ENCODE assay signal across 16 cellular contexts in the genomic region with DNA sequence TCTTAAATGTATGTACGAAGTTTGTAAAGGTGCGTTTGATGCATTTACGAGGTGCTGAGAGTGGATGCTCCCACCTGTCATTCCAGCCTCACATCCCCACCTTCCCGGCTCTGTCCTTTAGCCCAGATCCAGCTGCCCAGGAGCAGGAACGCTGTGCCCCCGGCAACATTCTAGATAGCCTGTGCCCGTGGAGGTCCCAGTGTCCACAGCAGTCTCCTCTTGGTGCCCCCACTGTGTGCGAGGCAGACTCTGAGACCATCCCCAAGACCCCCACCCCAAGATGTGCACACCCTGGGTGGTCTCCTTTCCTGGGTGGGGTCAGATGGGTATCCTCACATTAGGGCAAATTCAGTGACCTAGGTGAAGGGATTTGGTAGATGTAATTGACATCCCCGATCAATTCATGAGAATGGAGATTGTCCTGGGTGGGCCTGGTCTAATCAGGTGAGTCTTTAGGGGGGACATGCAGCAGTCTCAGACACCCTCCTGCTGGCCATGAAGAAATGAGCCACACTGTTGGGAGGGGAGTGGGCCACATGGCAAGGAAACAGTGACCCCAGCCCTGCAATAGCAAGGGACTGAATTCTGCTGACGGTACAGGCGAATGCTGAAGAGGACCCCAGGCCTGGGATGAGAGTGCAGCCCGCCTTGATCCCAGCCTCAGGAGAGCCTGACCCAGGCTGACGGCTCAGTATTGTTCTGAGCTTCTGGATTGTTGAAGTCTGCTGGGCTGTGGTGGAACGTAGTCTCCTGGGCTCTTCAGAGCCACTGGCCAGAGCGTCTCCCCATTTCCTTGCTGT.
DNase-seq lines count a peak whose midpoint lies in the region; ATAC-seq, FAIRE-seq and TF ChIP-seq lines count a peak whose summit lies in the region.
"Had no signal": no experiment of that assay in that cellular context is flagged by ENCODE, and none has a peak within 500 bp of the region (broad histone marks: within the 10 kb centered on the region; RNA-seq: fewer than 3 reads in every experiment).

No MANE protein-coding gene starts in this region.

- no peak for ATAC-seq in HepG2
- ATAC-seq in right lobe of liver: no peak
- ATAC-seq in GM21447 (IDR thresholded peaks at IDR 0.05; ENCODE audit: unreplicated experiment): no peak

- 86% methylated on average over 10 of the region's 15 CpGs for WGBS in HepG2 (ENCODE audit: low lambda C conversion rate)
- 88% methylated on average over 8 of the region's 15 CpGs for WGBS in right lobe of liver (ENCODE audit: insufficient coverage, low coverage, low lambda C conversion rate, missing lambda C conversion rate)
- WGBS in H1 (ENCODE audit: extremely low coverage in 1 of 2, insufficient coverage in 1 of 2, insufficient read length in 1 of 2, insufficient replicate concordance in 2 of 2, low coverage in 1 of 2, low lambda C conversion rate in 2 of 2, missing lambda C conversion rate in 1 of 2), 2 experiments: 85% methylated on average over 15 of the region's 15 CpGs; no CpG with 5 or more reads in 1 of the 2 experiments
- 100% methylated on average over 3 of the region's 15 CpGs; no CpG with 5 or more reads in 1 of the 2 donors for WGBS in neuronal stem cell (ENCODE audit: extremely low coverage in 2 of 2, insufficient read length in 2 of 2, insufficient replicate concordance in 1 of 2), 2 donors

- CTCF ChIA-PET in HepG2 (lab: Yijun Ruan, JAX; ENCODE audit: low intra/inter-chr PET ratio, low total read pairs): no interaction called here
- CTCF ChIA-PET in H1 (lab: Charles Lee; ENCODE audit: partially characterized antibody): interaction anchor here (1.0 to 2.8 kb wide), 4 partner anchors 9 to 307 kb away, joined by 3 to 9 read pairs (median 4); no protein-coding TSS in a partner anchor

- FAIRE-seq in HepG2 (lab: Jason Lieb, UNC): no peak
- no peak for FAIRE-seq in H1 (lab: Jason Lieb, UNC)
- FAIRE-seq: HTR-8/SVneo had no signal

- no peaks in the 10 kb centered on the region for H3K9me3 ChIP-seq in HepG2 (ENCODE audit: low read length)
- no peaks in the 10 kb centered on the region for H3K9me3 ChIP-seq in right lobe of liver
- H3K9me3 ChIP-seq in H1 (ENCODE audit: insufficient read depth in 2 of 2, low read depth in 1 of 2, low read length in 1 of 2): no peaks in the 10 kb centered on the region
- no peaks in the 10 kb centered on the region for H3K9me3 ChIP-seq in neuronal stem cell (replicated peaks in 1 of 2; ENCODE audit: control insufficient read depth in 2 of 2, insufficient read depth in 1 of 2, low read depth in 1 of 2, low read length in 2 of 2)
- no peaks in the 10 kb centered on the region for H3K9me3 ChIP-seq in SJCRH30 (replicated peaks)
- H3K9me3 ChIP-seq: Caco-2 had no signal

- H3K9ac ChIP-seq in HepG2 (ENCODE audit: insufficient read depth, low read depth, low read length): no peak overlapping the region
- no peak overlapping the region for H3K9ac ChIP-seq in H1 (replicated peaks in 1 of 4; ENCODE audit: extremely low read depth in 1 of 4, low read depth in 3 of 4, low read length in 3 of 4)
- no peak overlapping the region for H3K9ac ChIP-seq in neuronal stem cell (ENCODE audit: low read depth, low read length, poor library complexity)
- H3K9ac ChIP-seq: BLaER1 had no signal

- in situ Hi-C loops in HepG2 (cut with HindIII; ENCODE audit: extremely low pct_ligation_motif_present, low pct_unique_long_range_greater_than_20kb) (no loop called here), GM13977 (cut with MboI; ENCODE audit: low pct_unique_long_range_greater_than_20kb, low sequenced_read_pairs, unreplicated experiment) (no loop called here)

- H3K79me2 ChIP-seq in HepG2 (ENCODE audit: insufficient read depth, low read length): no peaks in the 10 kb centered on the region
- no peaks in the 10 kb centered on the region for H3K79me2 ChIP-seq in H1 (ENCODE audit: control insufficient read depth in 1 of 2, insufficient read depth in 2 of 2, low read length in 2 of 2)

- POLR2A ChIA-PET in HepG2 (lab: Yijun Ruan, JAX): no interaction called here
- POLR2A ChIA-PET in H1 (lab: Charles Lee; ENCODE audit: partially characterized antibody): no interaction called here

- intact Hi-C loops in HepG2 (cut with micrococcal nuclease; ENCODE audit: unreplicated experiment) (no loop called here), right lobe of liver (cut with DNase I) (no loop called here)

- no peaks in the 10 kb centered on the region for H3K23me2 ChIP-seq in H1 (ENCODE audit: low read depth, low read length)

- H4K91ac ChIP-seq in H1 (replicated peaks; ENCODE audit: insufficient read length, low read length): no peak overlapping the region
- no peak overlapping the region for H4K91ac ChIP-seq in neuronal stem cell (ENCODE audit: low read depth, low read length, poor library complexity)

- no peak for TF ChIP-seq RAD21 in HepG2 (CRISPR knock-in tag; IDR thresholded peaks at IDR 0.05)
- peak; percentile 30 to 51; a peak in 3 of 4 replicates for TF ChIP-seq RAD21 in H1 (IDR thresholded peaks at IDR 0.05 in 1 of 2, conservative IDR thresholded peaks at IDR 0.05 in 1 of 2; ENCODE audit: low read depth in 2 of 2, low read length in 2 of 2)

- H3K4me2 ChIP-seq in HepG2 (ENCODE audit: low read depth, low read length) (no peak overlapping the region), H1 (ENCODE audit: insufficient read depth in 1 of 2, low read depth in 2 of 2, low read length in 2 of 2) (no peak overlapping the region), neuronal stem cell (ENCODE audit: insufficient read depth, low read length, poor library complexity, severe bottlenecking) (no peak overlapping the region)
- H3K4me2 ChIP-seq: BLaER1 had no signal

- H3K4me3 ChIP-seq in HepG2 (replicated peaks in 1 of 3; ENCODE audit: insufficient read depth in 1 of 3, low read depth in 2 of 3, low read length in 3 of 3) (no peak overlapping the region), right lobe of liver (no peak overlapping the region), H1 (ENCODE audit: extremely low read depth in 1 of 4, insufficient read depth in 2 of 4, low read depth in 3 of 4, low read length in 4 of 4) (no peak overlapping the region), neuronal stem cell (ENCODE audit: low read length in 2 of 2) (no peak overlapping the region), SJCRH30 (no peak overlapping the region)
- H3K4me3 ChIP-seq: BLaER1 had no signal

- H3K4ac ChIP-seq in H1 (replicated peaks; ENCODE audit: insufficient read length, low read depth, low read length) (no peak overlapping the region), neuronal stem cell (ENCODE audit: low read length) (no peak overlapping the region)

- H3K14ac ChIP-seq in H1 (ENCODE audit: insufficient read length) (no peak overlapping the region), neuronal stem cell (ENCODE audit: low read length) (no peak overlapping the region)

- H2BK20ac ChIP-seq in H1 (ENCODE audit: low read length): no peak overlapping the region

- H4K5ac ChIP-seq in H1 (ENCODE audit: insufficient read length, low read depth, low read length): no peak overlapping the region

- TF ChIP-seq CTCF in HepG2 (CRISPR knock-in tag; IDR thresholded peaks at IDR 0.05) (no peak), right lobe of liver (IDR thresholded peaks at IDR 0.05) (no peak), H1 (IDR thresholded peaks at IDR 0.05; ENCODE audit: control extremely low read depth in 1 of 3, insufficient read depth in 1 of 3, low read depth in 1 of 3, low read length in 3 of 3) (peak in 2 of 3 experiments; percentile 4 to 12; a peak in 2 of 4 replicates), GM13977 (IDR thresholded peaks at IDR 0.05; ENCODE audit: extremely low read depth, insufficient read depth, missing control alignments) (no peak)

- BruUV-seq in HepG2 (replicated peaks; lab: Mats Ljungman, UMichigan): no TSS peak

- TF ChIP-seq POLR2A in HepG2 (IDR thresholded peaks at IDR 0.05; ENCODE audit: insufficient read depth in 1 of 2, low read depth in 2 of 2, low read length in 2 of 2) (no peak), right lobe of liver (IDR thresholded peaks at IDR 0.05) (no peak), H1 (IDR thresholded peaks at IDR 0.05; ENCODE audit: control extremely low read depth in 1 of 2, low read depth in 2 of 2, low read length in 2 of 2) (no peak)

- no peak overlapping the region for H2BK12ac ChIP-seq in H1 (ENCODE audit: low read depth, low read length)
- no peak overlapping the region for H2BK12ac ChIP-seq in neuronal stem cell (ENCODE audit: low read length)

- DNase-seq in HepG2 (ENCODE audit: low spot score) (no peak), right lobe of liver (no peak), H1 (ENCODE audit: low read depth in 1 of 2, low spot score in 2 of 2) (no peak), neuronal stem cell (ENCODE audit: low spot score) (no peak), GM13977 (ENCODE audit: low spot score) (no peak), SJCRH30 (no peak)
- DNase-seq in activated CD4-positive, alpha-beta T cell treated with anti-CD3 and anti-CD28 coated beads, Interleukin-2, amount 50 U/mL, for 1 hour: no peak
- DNase-seq: 8988T; AML-193; Caco-2; CD8-positive, alpha-beta memory T cell; GF-D8; H7 had no signal

- H3K79me1 ChIP-seq in H1 (ENCODE audit: low read depth, low read length) (no peaks in the 10 kb centered on the region), neuronal stem cell (ENCODE audit: low read depth, low read length) (no peaks in the 10 kb centered on the region)

- H4K8ac ChIP-seq in H1 (ENCODE audit: extremely low read depth, insufficient read depth, low read length): peak overlapping the region; percentile 57; the same call in 1 of the 2 replicates
- no peak overlapping the region for H4K8ac ChIP-seq in neuronal stem cell (ENCODE audit: low read depth, low read length)

- no peak overlapping the region for H2AFZ ChIP-seq in HepG2 (ENCODE audit: low read length)
- H2AFZ ChIP-seq in H1 (ENCODE audit: low read length): no peak overlapping the region
- H2AFZ ChIP-seq in neuronal stem cell (ENCODE audit: low read length): no peak overlapping the region

- H3K36me3 ChIP-seq in HepG2 (replicated peaks in 1 of 2; ENCODE audit: control insufficient read depth in 1 of 2, insufficient read depth in 2 of 2, low read length in 2 of 2) (no peaks in the 10 kb centered on the region; a peak in 1 of 5 replicates), right lobe of liver (no peaks in the 10 kb centered on the region), H1 (ENCODE audit: control insufficient read depth in 2 of 4, insufficient read depth in 4 of 4, low read length in 3 of 4) (no peaks in the 10 kb centered on the region), neuronal stem cell (replicated peaks in 1 of 2; ENCODE audit: control insufficient read depth in 2 of 2, insufficient read depth in 2 of 2, low read length in 2 of 2) (no peaks in the 10 kb centered on the region), SJCRH30 (no peaks in the 10 kb centered on the region)

- H3K27me3 ChIP-seq in HepG2 (ENCODE audit: control insufficient read depth in 1 of 2, insufficient read depth in 2 of 2, low read length in 2 of 2) (no peaks in the 10 kb centered on the region), right lobe of liver (no peaks in the 10 kb centered on the region), H1 (replicated peaks in 1 of 4; ENCODE audit: control insufficient read depth in 3 of 4, extremely low read depth in 1 of 4, insufficient read depth in 3 of 4, low read length in 3 of 4) (0 out of 7 replicates have a peak, but pooled peaks cover 0 to 2% (median 0%) of the 10 kb centered on the region in 4 experiments), neuronal stem cell (ENCODE audit: control insufficient read depth in 3 of 3, insufficient read depth in 3 of 3, low read depth in 1 of 3, low read length in 3 of 3) (no peaks in the 10 kb centered on the region), SJCRH30 (no peaks in the 10 kb centered on the region)
- H3K27me3 ChIP-seq: BLaER1 had no signal

- H3K27ac ChIP-seq in HepG2 (ENCODE audit: extremely low read length, insufficient read depth, low read length) (no peak overlapping the region), right lobe of liver (no peak overlapping the region), H1 (ENCODE audit: low read depth, low read length) (no peak overlapping the region), neuronal stem cell (replicated peaks; ENCODE audit: low read length) (no peak overlapping the region), SJCRH30 (no peak overlapping the region)

- H2AK5ac ChIP-seq in H1 (ENCODE audit: low read depth, low read length): no peak overlapping the region
- H2AK5ac ChIP-seq in neuronal stem cell (ENCODE audit: low read depth, low read length): peak overlapping the region; percentile 29

- H3K56ac ChIP-seq in H1 (replicated peaks; ENCODE audit: insufficient read length, low read depth, low read length): no peak overlapping the region

- H3K4me1 ChIP-seq in HepG2 (ENCODE audit: insufficient read depth, low read length): no peaks in the 10 kb centered on the region
- no peaks in the 10 kb centered on the region for H3K4me1 ChIP-seq in right lobe of liver
- H3K4me1 ChIP-seq in H1 (replicated peaks in 1 of 4; ENCODE audit: control insufficient read depth in 3 of 4, insufficient read depth in 4 of 4, low read length in 3 of 4): no peaks in the 10 kb centered on the region
- no peaks in the 10 kb centered on the region for H3K4me1 ChIP-seq in neuronal stem cell (ENCODE audit: control insufficient read depth in 2 of 2, insufficient read depth in 1 of 2, low read depth in 1 of 2, low read length in 2 of 2)
- no peaks in the 10 kb centered on the region for H3K4me1 ChIP-seq in SJCRH30
- H3K4me1 ChIP-seq: Caco-2 had no signal

- H2BK5ac ChIP-seq in H1 (ENCODE audit: low read depth, low read length): no peak overlapping the region
- H2BK5ac ChIP-seq in neuronal stem cell (ENCODE audit: low read length): no peak overlapping the region

- H2BK120ac ChIP-seq in H1 (replicated peaks; ENCODE audit: low read depth, low read length) (no peak overlapping the region), neuronal stem cell (ENCODE audit: low read depth, low read length) (no peak overlapping the region)

- no peak overlapping the region for H3K23ac ChIP-seq in H1 (ENCODE audit: insufficient read length)
- H3K23ac ChIP-seq in neuronal stem cell (ENCODE audit: low read depth, low read length, poor library complexity): no peak overlapping the region

- no peak for TF ChIP-seq EP300 in HepG2 (IDR thresholded peaks at IDR 0.05; ENCODE audit: low read depth in 2 of 2, low read length in 2 of 2)
- TF ChIP-seq EP300 in HepG2 (CRISPR knock-in tag; IDR thresholded peaks at IDR 0.05; ENCODE audit: borderline replicate concordance): no peak
- no peak for TF ChIP-seq EP300 in H1 (IDR thresholded peaks at IDR 0.05; ENCODE audit: borderline replicate concordance in 1 of 2, low read depth in 2 of 2, low read length in 2 of 2)

- no peaks in the 10 kb centered on the region for H4K20me1 ChIP-seq in HepG2 (ENCODE audit: insufficient read depth, low read length)
- no peaks in the 10 kb centered on the region for H4K20me1 ChIP-seq in H1 (replicated peaks in 1 of 2; ENCODE audit: control insufficient read depth in 1 of 2, insufficient read depth in 2 of 2, low read length in 2 of 2)

- H2BK15ac ChIP-seq in H1 (ENCODE audit: low read length): no peak overlapping the region
- H2BK15ac ChIP-seq in neuronal stem cell (ENCODE audit: low read length): no peak overlapping the region

- H3K18ac ChIP-seq in H1 (ENCODE audit: extremely low read depth, low read length) (no peak overlapping the region), neuronal stem cell (ENCODE audit: low read length) (no peak overlapping the region)

Comparison
In these comparisons a context has a peak if more than half of its experiments do, and no peak if none do; other contexts are left out.
1. CTCF ChIP-seq: peak in H1 (2 of 3); none in HepG2 (single experiment), right lobe of liver (0 of 4) and GM13977 (single experiment).
2. Of the 41 proteins assayed by ChIP-seq in both HepG2 and H1: peak only in HepG2: none; only in H1: CTCF and RAD21; in both: none; in neither: 39.